Comparison of ENCODE assay signal across 8 cellular contexts in genomic region chr10:62244785-62245595, GRCh38. TPM values are rescaled to one million over a fixed set of nuclear protein-coding genes. Genes with fewer than 3 reads are reported as not detected.
DNase-seq lines count a peak whose midpoint lies in the region; ATAC-seq, FAIRE-seq and TF ChIP-seq lines count a peak whose summit lies in the region.

No MANE protein-coding gene starts in this region.

- TF ChIP-seq CTCF in HL-60 (IDR thresholded peaks at IDR 0.05; ENCODE audit: insufficient read depth, low read length) (peak; percentile 71), Panc1 (IDR thresholded peaks at IDR 0.05) (peak; percentile 85; the same call in 1 of the 2 replicates), right atrium auricular region (IDR thresholded peaks at IDR 0.05) (peak; percentile 68 to 91)

- in situ Hi-C loops in Panc1 (cut with HindIII; ENCODE audit: low pct_unique_long_range_greater_than_20kb, low sequenced_read_pairs), result no loop called here

- no TSS peak for BruUV-seq in Panc1 (replicated peaks; lab: Mats Ljungman, UMichigan)

- H3K36me3 ChIP-seq in Panc1 (ENCODE audit: control insufficient read depth, insufficient read depth, low read length) (peaks cover 3% of the 10 kb centered on the region; the same call in 1 of the 2 replicates), right atrium auricular region (no peaks in the 10 kb centered on the region), small intestine (ENCODE audit: control insufficient read depth in 2 of 2, insufficient read depth in 2 of 2, low read length in 2 of 2) (no peaks in the 10 kb centered on the region)

- intact Hi-C loops in Panc1 (cut with micrococcal nuclease; ENCODE audit: unreplicated experiment), result loop anchor here (5.0 kb wide), 1 partner anchor 208 kb away; no protein-coding TSS in a partner anchor

- H3K4me3 ChIP-seq in HL-60 (replicated peaks; ENCODE audit: insufficient read depth, low read length), result no peak overlapping the region
- no peak overlapping the region for H3K4me3 ChIP-seq in Panc1 (ENCODE audit: low read depth in 2 of 2, low read length in 2 of 2)
- H3K4me3 ChIP-seq in right atrium auricular region, result no peak overlapping the region
- H3K4me3 ChIP-seq in small intestine (ENCODE audit: low read depth in 1 of 2, low read length in 2 of 2), result no peak overlapping the region

- H3K9me3 ChIP-seq in Panc1 (ENCODE audit: control insufficient read depth, insufficient read depth, low read depth, low read length) (no peaks in the 10 kb centered on the region), right atrium auricular region (no peaks in the 10 kb centered on the region), small intestine (ENCODE audit: control insufficient read depth, low read depth) (no peaks in the 10 kb centered on the region)

- DNase-seq in Daoy (ENCODE audit: low read depth), result peak; percentile 32
- peak; percentile 31 to 39 for DNase-seq in HL-60 (ENCODE audit: low read depth in 1 of 2, low spot score in 1 of 2)
- DNase-seq in Panc1 (ENCODE audit: low read depth, low spot score), result no peak
- peak; percentile 61 for DNase-seq in amniotic stem cell (lab: John Stamatoyannopoulos, UW)
- DNase-seq in right atrium auricular region (ENCODE audit: low spot score), result no peak
- DNase-seq in small intestine, result peak; percentile 78

- peak; percentile 42 for ATAC-seq in GM19452 (IDR thresholded peaks at IDR 0.05; ENCODE audit: unreplicated experiment)
- ATAC-seq in Panc1, result peak; percentile 81
- no peak for ATAC-seq in HG03025 (IDR thresholded peaks at IDR 0.05; ENCODE audit: low FRiP score, unreplicated experiment)

- peak; percentile 83 for FAIRE-seq in small intestine (lab: Jason Lieb, UNC)

- H3K4me1 ChIP-seq in Panc1 (ENCODE audit: control insufficient read depth, insufficient read depth, low read length), result peaks cover 48% of the 10 kb centered on the region
- peaks cover 0 to 12% of the 10 kb centered on the region in 2 donors for H3K4me1 ChIP-seq in right atrium auricular region
- no peaks in the 10 kb centered on the region for H3K4me1 ChIP-seq in small intestine (ENCODE audit: control insufficient read depth in 2 of 2, insufficient read depth in 1 of 2, low read depth in 1 of 2, low read length in 1 of 2)

- CTCF ChIA-PET in Panc1 (lab: Charles Lee), result interaction anchor here (0.7 to 1.5 kb wide), 3 partner anchors 206 to 346 kb away, joined by 3 to 7 read pairs (median 4); no protein-coding TSS in a partner anchor

- POLR2A ChIA-PET in Panc1 (lab: Charles Lee), result interaction anchor here (0.6 kb wide), 1 partner anchor 306 kb away, joined by 11 read pairs; no protein-coding TSS in a partner anchor

- H3K27me3 ChIP-seq in HL-60 (ENCODE audit: insufficient read depth, poor library complexity, severe bottlenecking) (no peaks in the 10 kb centered on the region), Panc1 (ENCODE audit: control insufficient read depth, insufficient read depth, low read length) (no peaks in the 10 kb centered on the region), right atrium auricular region (no peaks in the 10 kb centered on the region), small intestine (ENCODE audit: control insufficient read depth in 2 of 2, insufficient read depth in 2 of 2, low read length in 2 of 2) (no peaks in the 10 kb centered on the region)

- 30 to 36% (median 34%) methylated on average over 5 of the region's 5 CpGs for whole genome bisulfite sequencing in small intestine, 3 donors

- no peak overlapping the region for H3K27ac ChIP-seq in HL-60 (replicated peaks)
- peak overlapping the region; percentile 92 for H3K27ac ChIP-seq in Panc1 (ENCODE audit: low read length)
- no peak overlapping the region for H3K27ac ChIP-seq in right atrium auricular region
- no peak overlapping the region for H3K27ac ChIP-seq in small intestine (ENCODE audit: low read depth in 1 of 2, low read length in 1 of 2)

RNA-seq across cellular contexts. Expression of gene RTKN2, which starts 23.7 kb away (rescaled TPM):
- 4.7 and 8.5 TPM in 2 replicates for total RNA-seq in Daoy (2014; rRNA removed; shearing (Covaris generic))
- total RNA-seq in Panc1 (2021; ENCODE audit: unreplicated experiment) (21.3 TPM), right atrium auricular region (under 1 TPM; 0.08 to 0.15 TPM)
- 4.0 TPM for polyA plus RNA-seq in Panc1 (2012; ENCODE audit: insufficient read length)
- 1 to 10 TPM in 1 of 3 donors, under 1 TPM in 2; 0.81 to 2.6 (median 0.89) TPM for polyA plus RNA-seq in small intestine

Comparison
In these comparisons a context has a peak if more than half of its experiments do, and no peak if none do; other contexts are left out.
1. DNase-seq: peak in Daoy (single experiment), HL-60 (2 of 2), amniotic stem cell (single experiment) and small intestine (single experiment); none in Panc1 (single experiment) and right atrium auricular region (single experiment).
2. Peak in every context shown above with its lines, with median percentiles within 50 percentile points of each other: CTCF ChIP-seq.